2 cellular contexts compared by ENCODE assay signal in genomic region chr1:186559601-186560116, GRCh38.
TF ChIP-seq lines count a peak whose summit lies in the region.

No MANE protein-coding gene starts in this region.

TF ChIP-seq in GM23338, 12 proteins besides CTCF, POLR2A, EP300 and RAD21:
- TF ChIP-seq NANOG (IDR thresholded peaks at IDR 0.05; ENCODE audit: borderline replicate concordance) (no peak), ZNF114 (CRISPR knock-in tag; IDR thresholded peaks at IDR 0.05) (no peak), REST (IDR thresholded peaks at IDR 0.05; ENCODE audit: unreplicated experiment) (no peak), POLR2AphosphoS5 (IDR thresholded peaks at IDR 0.05; ENCODE audit: low read depth) (no peak), CREB1 (CRISPR knock-in tag; IDR thresholded peaks at IDR 0.05; ENCODE audit: low read depth) (no peak)

TF ChIP-seq in SK-N-SH, 30 proteins besides CTCF, POLR2A, EP300 and RAD21:
- no peak for TF ChIP-seq MXI1 (IDR thresholded peaks at IDR 0.05; ENCODE audit: low read depth, low read length)
- peak; percentile 13; the same call in 1 of the 2 replicates for TF ChIP-seq JUND (IDR thresholded peaks at IDR 0.05)
- TF ChIP-seq NFIC (IDR thresholded peaks at IDR 0.05; ENCODE audit: borderline replicate concordance) = 0 out of 2 replicates have a peak, but pooled peaks have one; percentile 1
- no peak for TF ChIP-seq MEF2A (IDR thresholded peaks at IDR 0.05; ENCODE audit: borderline replicate concordance, low read depth)
- peak; percentile 66 for TF ChIP-seq TCF12 (IDR thresholded peaks at IDR 0.05)
